11 cellular contexts compared by ENCODE assay signal in the genomic region with DNA sequence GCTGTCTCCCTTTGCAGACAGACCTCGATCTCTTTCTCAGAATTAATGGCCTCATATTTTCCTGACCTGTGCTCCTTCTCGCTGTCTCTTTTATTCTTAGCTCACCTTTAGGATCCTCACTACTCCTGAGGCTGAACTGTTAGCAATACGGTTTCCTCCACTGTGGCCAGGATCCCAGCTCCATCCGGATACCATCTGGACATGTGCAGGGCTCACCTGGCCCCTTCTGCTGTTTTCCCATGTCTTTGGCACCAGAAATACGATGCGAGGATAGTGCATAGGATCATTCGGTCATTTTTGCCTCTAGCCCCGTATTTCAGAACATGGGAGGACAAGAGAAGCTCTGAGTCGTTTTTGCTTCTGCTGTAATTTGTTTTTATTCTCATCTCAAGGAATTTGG.
"Had no signal": no experiment of that assay in that cellular context is flagged by ENCODE, and none has a peak within 500 bp of the region (broad histone marks: within the 10 kb centered on the region; RNA-seq: fewer than 3 reads in every experiment).

No MANE protein-coding gene starts in this region.

- H3K36me3 ChIP-seq: heart right ventricle, right atrium auricular region, tibial artery, vagina had no signal

- H3K36me3 Mint-ChIP-seq: activated naive CD8-positive, alpha-beta T cell treated with anti-CD3 and anti-CD28 coated beads for 36 hours had no signal

- H3K4me3 Mint-ChIP-seq: activated CD4-positive, alpha-beta memory T cell treated with anti-CD3 and anti-CD28 coated beads, Interleukin-2, amount 10 ng/mL, durations not matched to agents 7 days and 5 days; activated naive CD8-positive, alpha-beta T cell treated with anti-CD3 and anti-CD28 coated beads for 36 hours had no signal

- H3K9me3 ChIP-seq: heart right ventricle, right atrium auricular region, tibial artery, vagina had no signal

- H3K9me3 Mint-ChIP-seq: activated CD4-positive, alpha-beta memory T cell treated with anti-CD3 and anti-CD28 coated beads, Interleukin-2, amount 10 ng/mL, durations not matched to agents 7 days and 5 days; activated naive CD8-positive, alpha-beta T cell treated with anti-CD3 and anti-CD28 coated beads for 36 hours had no signal

- H3K4me3 ChIP-seq: smooth muscle cell, tibial artery, vagina had no signal

- H3K4me1 ChIP-seq: vagina had no signal

- H3K27ac ChIP-seq: parathyroid adenoma, tibial artery, vagina had no signal

- H3K27me3 Mint-ChIP-seq: activated naive CD8-positive, alpha-beta T cell treated with anti-CD3 and anti-CD28 coated beads for 36 hours had no signal

- H3K27ac Mint-ChIP-seq: activated CD4-positive, alpha-beta memory T cell treated with anti-CD3 and anti-CD28 coated beads, Interleukin-2, amount 10 ng/mL, durations not matched to agents 7 days and 5 days; activated naive CD8-positive, alpha-beta T cell treated with anti-CD3 and anti-CD28 coated beads for 36 hours had no signal

- DNase-seq: activated CD4-positive, alpha-beta memory T cell treated with anti-CD3 and anti-CD28 coated beads, Interleukin-2, amount 10 ng/mL, durations not matched to agents 7 days and 5 days; activated gamma-delta T cell; activated naive CD8-positive, alpha-beta T cell treated with anti-CD3 and anti-CD28 coated beads for 36 hours; activated T-cell treated with anti-CD3 and anti-CD28 coated beads, Interleukin-2, amount 50 U/mL, for 48 hours; left ventricle myocardium superior; tibial artery had no signal
